ENCODE assay signal across 6 cellular contexts in genomic region chr1:113490384-113490783, GRCh38.
"Had no signal": no experiment of that assay in that cellular context is flagged by ENCODE, and none has a peak within 500 bp of the region (broad histone marks: within the 10 kb centered on the region; RNA-seq: fewer than 3 reads in every experiment).

No MANE protein-coding gene starts in this region.

- DNase-seq: IMR-90, KBM-7, KG1 had no signal

- H3K27ac ChIP-seq: HL-60, KMS-11 had no signal

- H3K4me3 ChIP-seq: K562 had no signal
